ENCODE assay signal across 26 cellular contexts in the genomic region with DNA sequence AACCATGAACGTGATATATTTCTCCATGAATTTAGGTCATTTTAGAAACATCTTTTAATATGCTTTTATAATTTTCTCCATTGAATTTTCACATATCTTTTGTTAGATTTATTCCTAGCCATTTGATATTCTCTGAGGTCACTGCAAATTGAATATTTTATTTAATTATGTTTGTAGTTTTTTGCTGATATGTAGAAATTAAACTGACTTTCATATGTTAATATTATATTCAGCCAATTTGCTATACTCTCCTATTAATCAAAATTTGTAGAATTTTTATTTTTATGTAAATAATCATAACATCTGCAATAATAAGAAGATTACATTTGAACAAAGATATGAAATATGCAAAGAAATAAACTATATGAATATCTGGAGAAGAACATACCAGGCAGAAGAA.
"Had no signal": no experiment of that assay in that cellular context is flagged by ENCODE, and none has a peak within 500 bp of the region (broad histone marks: within the 10 kb centered on the region; RNA-seq: fewer than 3 reads in every experiment).

No MANE protein-coding gene starts in this region.

- H3K4me3 ChIP-seq: left ventricle myocardium inferior, lung, neural progenitor cell, sigmoid colon, smooth muscle cell, tibial nerve, uterus had no signal

- H3K4me1 ChIP-seq: left ventricle myocardium inferior, neural progenitor cell, sigmoid colon, uterus had no signal

- DNase-seq: hypothalamus; immature natural killer cell; left ventricle myocardium inferior; mesendoderm; naive B cell; natural killer cell; nephron progenitor cell; occipital lobe; retina; right cardiac atrium; sigmoid colon; stimulated activated CD4-positive, alpha-beta T cell treated with anti-CD3 and anti-CD28 coated beads, Interleukin-1b, Interleukin-23, amount 100 ng/mL, for 48 hours; stimulated activated CD4-positive, alpha-beta T cell treated with anti-CD3 and anti-CD28 coated beads, Interleukin-2, amount 100 ng/mL, for 48 hours; stimulated activated CD4-positive, alpha-beta T cell treated with anti-CD3 and anti-CD28 coated beads, Interleukin-4, amount 100 ng/mL, for 4 hours; stimulated activated CD8-positive, alpha-beta memory T cell treated with anti-CD3 and anti-CD28 coated beads, Interleukin-4, amount 100 ng/mL, for 48 hours; stimulated activated naive CD4-positive, alpha-beta T cell treated with Interleukin-2 at 50 U/mL for 16 hours; stimulated activated naive CD8-positive, alpha-beta T cell treated with anti-CD3 and anti-CD28 coated beads, Interleukin-15, amount 100 ng/mL, for 72 hours; substantia nigra; uterus had no signal

- H2AFZ ChIP-seq: neural progenitor cell had no signal

- H3K9me3 ChIP-seq: neutrophil, sigmoid colon, tibial nerve, uterus had no signal

- H3K4me2 ChIP-seq: neural progenitor cell, smooth muscle cell had no signal

- H3K27me3 ChIP-seq: neural progenitor cell, neutrophil, sigmoid colon, tibial nerve, uterus had no signal

- H3K9ac ChIP-seq: neural progenitor cell had no signal

- H3K36me3 ChIP-seq: left ventricle myocardium inferior, neural progenitor cell, neutrophil, sigmoid colon, tibial nerve had no signal

- ATAC-seq: natural killer cell; right cardiac atrium; stimulated activated memory B cell treated with anti-CD40 and anti-IgM and Interleukin-4, amounts not matched to agents 10 μg/mL and 1 μg/mL and 100 μg/mL, for 72 hours; stimulated activated naive CD8-positive, alpha-beta T cell treated with anti-CD3 and anti-CD28 coated beads, Interleukin-15, amount 100 ng/mL, for 72 hours had no signal

- FAIRE-seq: islet of Langerhans had no signal

- H3K27ac ChIP-seq: left ventricle myocardium inferior, neural progenitor cell, neutrophil, sigmoid colon, tibial nerve, uterus had no signal
